In genomic region chr17:46099865-46100264, GRCh38 we compare ENCODE assay signal across 30 cellular contexts.
DNase-seq lines count a peak whose midpoint lies in the region; ATAC-seq, FAIRE-seq and TF ChIP-seq lines count a peak whose summit lies in the region.
"Had no signal": no experiment of that assay in that cellular context is flagged by ENCODE, and none has a peak within 500 bp of the region (broad histone marks: within the 10 kb centered on the region; RNA-seq: fewer than 3 reads in every experiment).

No MANE protein-coding gene starts in this region.

- H3K4me1 ChIP-seq in CD8-positive, alpha-beta T cell (ENCODE audit: insufficient read depth, low read length), result peaks cover 44% of the 10 kb centered on the region
- peaks cover 22% of the 10 kb centered on the region for H3K4me1 ChIP-seq in Karpas-422 (ENCODE audit: low read length)
- H3K4me1 ChIP-seq in K562 (replicated peaks in 1 of 2; ENCODE audit: control insufficient read depth in 2 of 2, insufficient read depth in 2 of 2, low read length in 2 of 2), result peaks cover 27 to 29% of the 10 kb centered on the region in 2 experiments
- H3K4me1 ChIP-seq in pancreas, result peaks cover 9 to 34% (median 23%) of the 10 kb centered on the region in 3 donors
- H3K4me1 ChIP-seq in suprapubic skin, result peaks cover 25% of the 10 kb centered on the region
- H3K4me1 ChIP-seq in testis, result peaks cover 8% of the 10 kb centered on the region
- H3K4me1 ChIP-seq: prostate gland had no signal

- H3K4me3 Mint-ChIP-seq in CD8-positive, alpha-beta T cell, result no peak overlapping the region
- H3K4me3 Mint-ChIP-seq: type B pancreatic cell had no signal

- no peak for TF ChIP-seq CTCF in CD8-positive, alpha-beta T cell (IDR thresholded peaks at IDR 0.05)
- TF ChIP-seq CTCF in K562 (IDR thresholded peaks at IDR 0.05 in 2 of 3, conservative IDR thresholded peaks at IDR 0.05 in 1 of 3; ENCODE audit: insufficient read depth in 2 of 3, low read depth in 1 of 3, low read length in 3 of 3), result no peak
- no peak for TF ChIP-seq CTCF in pancreas (IDR thresholded peaks at IDR 0.05)
- TF ChIP-seq CTCF in suprapubic skin (IDR thresholded peaks at IDR 0.05), result no peak
- no peak for TF ChIP-seq CTCF in testis (IDR thresholded peaks at IDR 0.05)

- CTCF ChIA-PET in CD8-positive, alpha-beta T cell (lab: Charles Lee), result interaction anchor here (0.9 to 1.3 kb wide), 4 partner anchors 17 to 653 kb away, joined by 3 to 4 read pairs (median 3); no protein-coding TSS in a partner anchor
- CTCF ChIA-PET in K562 (lab: Yijun Ruan, JAX; ENCODE audit: low intra/inter-chr PET ratio), result no interaction called here

- intact Hi-C loops in CD8-positive, alpha-beta T cell (cut with DNase I, micrococcal nuclease), result no loop called here
- intact Hi-C loops in K562 (cut with micrococcal nuclease), result loop anchor here (2.0 kb wide), 1 partner anchor 91 kb away; no protein-coding TSS in a partner anchor
- intact Hi-C loops in pancreas (cut with DNase I), result no loop called here
- intact Hi-C loops in testis (cut with DNase I; ENCODE audit: low total_unique reads), result no loop called here

- no TSS peak for BruUV-seq in K562 (replicated peaks; lab: Mats Ljungman, UMichigan)

- peaks cover 6% of the 10 kb centered on the region for H3K36me3 Mint-ChIP-seq in CD8-positive, alpha-beta T cell

- H3K27me3 Mint-ChIP-seq in CD8-positive, alpha-beta T cell (ENCODE audit: low read depth), result no peaks in the 10 kb centered on the region
- H3K27me3 Mint-ChIP-seq: type B pancreatic cell had no signal

- peak overlapping the region; percentile 41 for H3K27ac Mint-ChIP-seq in CD8-positive, alpha-beta T cell
- H3K27ac Mint-ChIP-seq: type B pancreatic cell had no signal

- POLR2A ChIA-PET in CD8-positive, alpha-beta T cell (lab: Charles Lee), result interaction anchor here (0.6 kb wide), 1 partner anchor 58 kb away, joined by 3 read pairs; no protein-coding TSS in a partner anchor
- POLR2A ChIA-PET in K562 (lab: Yijun Ruan, JAX), result interaction anchor here (1.2 to 4.0 kb wide), 6 partner anchors 9 to 20 kb away, joined by 3 to 32 read pairs (median 10); no protein-coding TSS in a partner anchor

- no peak for TF ChIP-seq POLR2A in K562 (conservative IDR thresholded peaks at IDR 0.05)
- TF ChIP-seq POLR2A in suprapubic skin (IDR thresholded peaks at IDR 0.05), result no peak
- TF ChIP-seq POLR2A in testis (IDR thresholded peaks at IDR 0.05), result no peak

- no peak for ATAC-seq in CD8-positive, alpha-beta T cell
- no peak for ATAC-seq in K562
- ATAC-seq in pancreas, result peak in 3 of 4 donors; percentile 12 to 36 (median 17)

- no peaks in the 10 kb centered on the region for H3K9me3 ChIP-seq in CD8-positive, alpha-beta T cell (ENCODE audit: low read length)
- H3K9me3 ChIP-seq in Karpas-422 (ENCODE audit: low read length) (no peaks in the 10 kb centered on the region), K562 (replicated peaks; ENCODE audit: control insufficient read depth, insufficient read depth, low read depth, low read length) (no peaks in the 10 kb centered on the region), pancreas (no peaks in the 10 kb centered on the region), suprapubic skin (no peaks in the 10 kb centered on the region), testis (no peaks in the 10 kb centered on the region)
- H3K9me3 ChIP-seq: ascending aorta, left ventricle myocardium inferior, prostate gland, sigmoid colon had no signal

- H3K9me2 ChIP-seq in Karpas-422 (replicated peaks; ENCODE audit: insufficient read depth, low read length), result no peaks in the 10 kb centered on the region

- H4K20me1 ChIP-seq in Karpas-422 (ENCODE audit: insufficient read depth, low read depth, low read length) (peaks cover 28% of the 10 kb centered on the region), K562 (replicated peaks; ENCODE audit: control insufficient read depth, insufficient read depth, low read length) (peaks cover 8% of the 10 kb centered on the region; the same call in 1 of the 2 replicates)

- peaks cover 79% of the 10 kb centered on the region for H3K4me1 Mint-ChIP-seq in CD8-positive, alpha-beta T cell (ENCODE audit: low read depth)

- in situ Hi-C loops in K562 (cut with MboI), result loop anchor here (10.0 kb wide), 1 partner anchor 475 kb away; the partner anchor contains the start of gene ARL17A

- H3K9me1 ChIP-seq in K562 (ENCODE audit: control insufficient read depth, insufficient read depth, low read length), result no peaks in the 10 kb centered on the region

- no peak overlapping the region for H3K4me2 ChIP-seq in Karpas-422 (ENCODE audit: low read depth, low read length, poor library complexity, severe bottlenecking)
- no peak overlapping the region for H3K4me2 ChIP-seq in K562 (ENCODE audit: insufficient read depth, low read length)

- H3K79me2 ChIP-seq in Karpas-422 (ENCODE audit: low read length) (peaks cover 100% of the 10 kb centered on the region), K562 (ENCODE audit: control insufficient read depth, insufficient read depth, low read length) (peaks cover 94% of the 10 kb centered on the region)

- TF ChIP-seq RAD21 in K562 (CRISPR knock-in tag; conservative IDR thresholded peaks at IDR 0.05 in 1 of 2, IDR thresholded peaks at IDR 0.05 in 1 of 2), result no peak

- no peak overlapping the region for H3K4me3 ChIP-seq in CD8-positive, alpha-beta T cell (ENCODE audit: low read depth, low read length)
- H3K4me3 ChIP-seq in Karpas-422 (ENCODE audit: low read length) (no peak overlapping the region), K562 (no peak overlapping the region), pancreas (no peak overlapping the region), suprapubic skin (no peak overlapping the region), testis (no peak overlapping the region)
- H3K4me3 ChIP-seq: ascending aorta, coronary artery, left ventricle myocardium inferior, prostate gland, sigmoid colon had no signal

- TF ChIP-seq EP300 in K562 (IDR thresholded peaks at IDR 0.05; ENCODE audit: low read length), result no peak
- TF ChIP-seq EP300 in suprapubic skin (IDR thresholded peaks at IDR 0.05), result no peak

- FAIRE-seq in K562 (lab: Jason Lieb, UNC), result no peak
- FAIRE-seq in pancreas (lab: Jason Lieb, UNC), result no peak

- no peaks in the 10 kb centered on the region for H3K27me3 ChIP-seq in CD8-positive, alpha-beta T cell (ENCODE audit: insufficient read depth, low read length)
- no peaks in the 10 kb centered on the region for H3K27me3 ChIP-seq in Karpas-422 (ENCODE audit: low read length)
- H3K27me3 ChIP-seq in K562 (ENCODE audit: control insufficient read depth in 2 of 2, insufficient read depth in 2 of 2, low read length in 2 of 2), result no peaks in the 10 kb centered on the region
- H3K27me3 ChIP-seq in pancreas, result no peaks in the 10 kb centered on the region
- H3K27me3 ChIP-seq in suprapubic skin, result no peaks in the 10 kb centered on the region
- no peaks in the 10 kb centered on the region for H3K27me3 ChIP-seq in testis
- H3K27me3 ChIP-seq: ascending aorta, sigmoid colon had no signal

- 45% methylated on average over 1 of the region's 1 CpG for WGBS in K562 (ENCODE audit: insufficient coverage, low coverage, missing lambda C conversion rate)
- WGBS in pancreas, 2 donors, result 12 to 14% methylated on average over 1 of the region's 1 CpG
- WGBS in suprapubic skin, result 82% methylated on average over 1 of the region's 1 CpG
- 77 to 90% methylated on average over 1 of the region's 1 CpG for WGBS in testis, 2 donors

- no peak overlapping the region for H3K9ac ChIP-seq in Karpas-422 (ENCODE audit: low read length)
- H3K9ac ChIP-seq in K562 (ENCODE audit: insufficient read depth in 1 of 2, low read depth in 2 of 2, low read length in 2 of 2), result peak overlapping the region; percentile 54 to 60; a peak in 1 of 4 replicates

- H2AFZ ChIP-seq in Karpas-422 (ENCODE audit: low read length) (no peak overlapping the region), K562 (ENCODE audit: low read depth, low read length) (no peak overlapping the region)

- H3K36me3 ChIP-seq in CD8-positive, alpha-beta T cell (ENCODE audit: insufficient read depth, low read length), result no peaks in the 10 kb centered on the region
- H3K36me3 ChIP-seq in Karpas-422 (ENCODE audit: insufficient read depth, low read length), result peaks cover 3% of the 10 kb centered on the region; the same call in 1 of the 2 replicates
- peaks cover 3% of the 10 kb centered on the region; the same call in 2 of the 3 replicates for H3K36me3 ChIP-seq in K562 (ENCODE audit: control insufficient read depth, insufficient read depth, low read length)
- no peaks in the 10 kb centered on the region for H3K36me3 ChIP-seq in pancreas
- H3K36me3 ChIP-seq in suprapubic skin, result no peaks in the 10 kb centered on the region
- no peaks in the 10 kb centered on the region for H3K36me3 ChIP-seq in testis (ENCODE audit: low read depth, missing control alignments)
- H3K36me3 ChIP-seq: ascending aorta, left ventricle myocardium inferior, prostate gland, sigmoid colon, WERI-Rb-1 had no signal

- H3K9me3 Mint-ChIP-seq in CD8-positive, alpha-beta T cell, result no peaks in the 10 kb centered on the region
- H3K9me3 Mint-ChIP-seq: type B pancreatic cell had no signal

- DNase-seq in CD8-positive, alpha-beta T cell, result no peak
- DNase-seq in Karpas-422, result peak; percentile 39
- no peak for DNase-seq in K562 (ENCODE audit: extremely low read depth in 1 of 4, low spot score in 3 of 4)
- no peak for DNase-seq in pancreas
- no peak for DNase-seq in NCI-H1092 treated with DMSO at 0.1 percent for 48 hours (lab: John Stamatoyannopoulos, UW)
- DNase-seq in suprapubic skin (ENCODE audit: low spot score in 2 of 2), result no peak
- no peak for DNase-seq in testis
- DNase-seq: activated CD4-positive, alpha-beta T cell treated with anti-CD3 and anti-CD28 coated beads for 48 hours; C1 segment of cervical spinal cord; Calu3; DMS79 treated with DMSO at 0.1 percent for 48 hours; effector CD8-positive, alpha-beta T cell; GOT3; islet precursor cell; KG1; left ventricle myocardium inferior; mesendoderm; NCI-H1436; NCI-H446; NCI-H748 treated with DMSO at 0.1 percent for 48 hours; sigmoid colon; stimulated activated CD4-positive, alpha-beta T cell treated with anti-CD3 and anti-CD28 coated beads, Interleukin-12 subunit alpha, Interleukin-12 subunit beta, amount 100 ng/mL, for 4 hours; stimulated activated CD4-positive, alpha-beta T cell treated with anti-CD3 and anti-CD28 coated beads, Interleukin-2, amount 100 ng/mL, for 48 hours; SW 1271; T1000; WERI-Rb-1 had no signal

- no peak overlapping the region for H3K27ac ChIP-seq in CD8-positive, alpha-beta T cell (ENCODE audit: low read depth, low read length)
- H3K27ac ChIP-seq in Karpas-422 (ENCODE audit: low read length) (no peak overlapping the region), K562 (ENCODE audit: extremely low read depth, low read depth, low read length) (peak overlapping the region; percentile 81; the same call in 2 of the 3 replicates), pancreas (no peak overlapping the region), suprapubic skin (no peak overlapping the region), testis (no peak overlapping the region)
- H3K27ac ChIP-seq: coronary artery, left ventricle myocardium inferior, prostate gland had no signal

Comparison
In these comparisons a context has a peak if more than half of its experiments do, and no peak if none do; other contexts are left out.
1. ATAC-seq: peak in pancreas (3 of 4); none in CD8-positive, alpha-beta T cell (single experiment) and K562 (single experiment).